Comparison of ENCODE assay signal across 8 cellular contexts in genomic region chr15:90249123-90249863, GRCh38. TPM values are rescaled to one million over a fixed set of nuclear protein-coding genes. Genes with fewer than 3 reads are reported as not detected.
DNase-seq lines count a peak whose midpoint lies in the region; ATAC-seq, FAIRE-seq and TF ChIP-seq lines count a peak whose summit lies in the region.

TTLL13 (plus strand) TSS chr15:90249556; CDS start chr15:90250631, 1,075 bp downstream.

- ATAC-seq in mucosa of descending colon (peak; percentile 98), HG02840 (IDR thresholded peaks at IDR 0.05; ENCODE audit: low FRiP score, unreplicated experiment) (no peak)

- DNase-seq in GM12891 (ENCODE audit: insufficient read length, low spot score) (peak; percentile 60), HT1080 (ENCODE audit: low read depth) (peak; percentile 84), NOMO-1 treated with dmso at 0.1 percent for 144 hours (lab: John Stamatoyannopoulos, UW; ENCODE audit: unreplicated experiment) (peak; percentile 13), erythroblast (lab: John Stamatoyannopoulos, UW) (peak; percentile 88 to 93), mucosa of descending colon (peak; percentile 98 to 100 (median 98))
- peak; percentile 61 for DNase-seq in activated T-cell treated with anti-CD3 and anti-CD28 coated beads, Interleukin-2, amount 50 U/mL, for 1 hour
- peak; percentile 71 to 89 for DNase-seq in stimulated activated CD8-positive, alpha-beta memory T cell treated with anti-CD3 and anti-CD28 coated beads, Interleukin-2, amount 100 ng/mL, for 48 hours (ENCODE audit: low read depth in 2 of 2)

- no peak for TF ChIP-seq CTCF in mucosa of descending colon (IDR thresholded peaks at IDR 0.05)

- peaks cover 15% of the 10 kb centered on the region for H3K4me1 ChIP-seq in mucosa of descending colon (ENCODE audit: low read depth)

- H3K36me3 ChIP-seq in mucosa of descending colon (ENCODE audit: low read depth): no peaks in the 10 kb centered on the region

- TF ChIP-seq POLR2A in GM12891 (IDR thresholded peaks at IDR 0.05; ENCODE audit: low read depth, low read length) (no peak), erythroblast (IDR thresholded peaks at IDR 0.05; ENCODE audit: low read length) (no peak)

- FAIRE-seq in GM12891 (lab: Jason Lieb, UNC): peak; percentile 13

- intact Hi-C loops in mucosa of descending colon (cut with DNase I, micrococcal nuclease): no loop called here

- H3K4me3 ChIP-seq in mucosa of descending colon: peak within 1 kb of the TSS; percentile 6

- no peaks in the 10 kb centered on the region for H3K9me3 ChIP-seq in mucosa of descending colon

TF ChIP-seq in GM12891, 5 proteins besides CTCF, POLR2A, EP300 and RAD21:
- no peak for TF ChIP-seq PAX5 (IDR thresholded peaks at IDR 0.05; ENCODE audit: insufficient read depth, low read length, severe bottlenecking)
- TF ChIP-seq TAF1 (IDR thresholded peaks at IDR 0.05; ENCODE audit: low read depth, low read length): no peak
- TF ChIP-seq POU2F2 (IDR thresholded peaks at IDR 0.05; ENCODE audit: low read depth, low read length): no peak
- TF ChIP-seq POLR2AphosphoS5 (IDR thresholded peaks at IDR 0.05; ENCODE audit: low read depth, low read length): no peak
- 0 out of 2 replicates have a peak, but pooled peaks have one; percentile 19 for TF ChIP-seq SPI1 (IDR thresholded peaks at IDR 0.05; ENCODE audit: low read depth, low read length)
TF ChIP-seq in GM12891: peak in this region for 1.

RNA-seq across cellular contexts. Expression of gene TTLL13, which starts in this region (rescaled TPM):
- polyA plus RNA-seq in GM12891 (2012; ENCODE audit: low read depth, missing spikeins): 0.06 TPM
- not detected in 2 replicates for total RNA-seq in HT1080 (2014; rRNA removed; shearing (Covaris generic))
- polyA plus RNA-seq in HT1080 (2015; cell fraction: cytosol; rRNA removed): 0.09 TPM in 1 of 2 replicates, not detected in the other
- polyA plus RNA-seq in HT1080 (2015; cell fraction: nucleus; rRNA removed): 0.14 and 0.19 TPM in 2 replicates
- under 1 TPM; 0.34 to 0.93 (median 0.63) TPM for total RNA-seq in mucosa of descending colon

Comparison
In these comparisons a context has a peak if more than half of its experiments do, and no peak if none do; other contexts are left out.
1. Peak in DNase-seq in HT1080; RNA of the gene not detected or under 1 TPM.
2. Peak in DNase-seq, ATAC-seq and H3K4me3 ChIP-seq in mucosa of descending colon; RNA of the gene not detected or under 1 TPM.
3. DNase-seq: peak in every context shown above with its lines; median percentile 98 in mucosa of descending colon; 90 in erythroblast; 84 in HT1080; 80 in stimulated activated CD8-positive, alpha-beta memory T cell treated with anti-CD3 and anti-CD28 coated beads, Interleukin-2, amount 100 ng/mL, for 48 hours; 61 in activated T-cell treated with anti-CD3 and anti-CD28 coated beads, Interleukin-2, amount 50 U/mL, for 1 hour; 60 in GM12891; 13 in NOMO-1 treated with dmso at 0.1 percent for 144 hours.